In genomic region chr14:103316723-103317122, GRCh38 we compare ENCODE assay signal across 21 cellular contexts.
"Had no signal": no experiment of that assay in that cellular context is flagged by ENCODE, and none has a peak within 500 bp of the region (broad histone marks: within the 10 kb centered on the region; RNA-seq: fewer than 3 reads in every experiment).

No MANE protein-coding gene starts in this region.

- H3K4me1 ChIP-seq: prostate gland, right atrium auricular region, tibial nerve, vagina had no signal

- H3K4me3 ChIP-seq: body of pancreas, dorsolateral prefrontal cortex, lung, prostate gland, right atrium auricular region, tibial nerve, vagina had no signal

- FAIRE-seq: islet of Langerhans had no signal

- H3K27ac ChIP-seq: body of pancreas, dorsolateral prefrontal cortex, prostate gland, right atrium auricular region, tibial nerve, vagina had no signal

- DNase-seq: activated B cell treated with CpG ODN at 0.5 μM for 24 hours; activated CD4-positive, alpha-beta memory T cell treated with anti-CD3 and anti-CD28 coated beads for 36 hours; activated CD4-positive, alpha-beta T cell treated with anti-CD3 and anti-CD28 coated beads for 4 hours; activated CD8-positive, alpha-beta memory T cell treated with anti-CD3 and anti-CD28 coated beads, Interleukin-2, amount 10 ng/mL, durations not matched to agents 7 days and 5 days; activated naive CD4-positive, alpha-beta T cell treated with Interleukin-2 at 50 U/mL for 16 hours; activated naive CD8-positive, alpha-beta T cell treated with anti-CD3 and anti-CD28 coated beads, Interleukin-2, amount 10 ng/mL, durations not matched to agents 7 days and 5 days; body of pancreas; dorsolateral prefrontal cortex; foreskin melanocyte; glutamatergic neuron; hippocampal formation; nephron progenitor cell had no signal

- H3K4me3 Mint-ChIP-seq: activated B cell treated with CpG ODN at 0.5 μM for 24 hours; activated CD4-positive, alpha-beta memory T cell treated with anti-CD3 and anti-CD28 coated beads for 36 hours; activated CD8-positive, alpha-beta memory T cell treated with anti-CD3 and anti-CD28 coated beads, Interleukin-2, amount 10 ng/mL, durations not matched to agents 7 days and 5 days; activated naive CD8-positive, alpha-beta T cell treated with anti-CD3 and anti-CD28 coated beads, Interleukin-2, amount 10 ng/mL, durations not matched to agents 7 days and 5 days; mesothelial cell of epicardium; nephron progenitor cell; stimulated activated naive CD8-positive, alpha-beta T cell treated with anti-CD3 and anti-CD28 coated beads, Interleukin-15, Interleukin-2, amounts not matched to agents 100 ng/mL and 50 ng/mL, for 24 hours; T-helper 1 cell treated with Interleukin-12 subunit alpha and Interleukin-12 subunit beta and Interleukin-4 antibody, amounts not matched to agents 30 μg/mL and 1 μg/mL, for 36 hours had no signal

- ATAC-seq: activated CD8-positive, alpha-beta memory T cell treated with anti-CD3 and anti-CD28 coated beads, Interleukin-2, amount 10 ng/mL, durations not matched to agents 7 days and 5 days; body of pancreas had no signal

- H3K36me3 ChIP-seq: prostate gland, right atrium auricular region, tibial nerve, vagina had no signal

- H3K36me3 Mint-ChIP-seq: activated CD4-positive, alpha-beta memory T cell treated with anti-CD3 and anti-CD28 coated beads for 36 hours; activated CD8-positive, alpha-beta memory T cell treated with anti-CD3 and anti-CD28 coated beads, Interleukin-2, amount 10 ng/mL, durations not matched to agents 7 days and 5 days; activated naive CD8-positive, alpha-beta T cell treated with anti-CD3 and anti-CD28 coated beads, Interleukin-2, amount 10 ng/mL, durations not matched to agents 7 days and 5 days; mesothelial cell of epicardium had no signal

- H3K27me3 ChIP-seq: body of pancreas, dorsolateral prefrontal cortex, right atrium auricular region, vagina had no signal

- H3K9me3 ChIP-seq: body of pancreas, prostate gland, right atrium auricular region, tibial nerve, vagina had no signal

- H3K4me1 Mint-ChIP-seq: mesothelial cell of epicardium had no signal

- H3K9me3 Mint-ChIP-seq: activated B cell treated with CpG ODN at 0.5 μM for 24 hours; activated CD4-positive, alpha-beta memory T cell treated with anti-CD3 and anti-CD28 coated beads for 36 hours; activated naive CD8-positive, alpha-beta T cell treated with anti-CD3 and anti-CD28 coated beads, Interleukin-2, amount 10 ng/mL, durations not matched to agents 7 days and 5 days; mesothelial cell of epicardium; nephron progenitor cell; stimulated activated naive CD8-positive, alpha-beta T cell treated with anti-CD3 and anti-CD28 coated beads, Interleukin-15, Interleukin-2, amounts not matched to agents 100 ng/mL and 50 ng/mL, for 24 hours; T-helper 1 cell treated with Interleukin-12 subunit alpha and Interleukin-12 subunit beta and Interleukin-4 antibody, amounts not matched to agents 30 μg/mL and 1 μg/mL, for 36 hours had no signal

- H3K27ac Mint-ChIP-seq: activated B cell treated with CpG ODN at 0.5 μM for 24 hours; activated CD4-positive, alpha-beta memory T cell treated with anti-CD3 and anti-CD28 coated beads for 36 hours; activated CD8-positive, alpha-beta memory T cell treated with anti-CD3 and anti-CD28 coated beads, Interleukin-2, amount 10 ng/mL, durations not matched to agents 7 days and 5 days; activated naive CD8-positive, alpha-beta T cell treated with anti-CD3 and anti-CD28 coated beads, Interleukin-2, amount 10 ng/mL, durations not matched to agents 7 days and 5 days; mesothelial cell of epicardium; nephron progenitor cell; stimulated activated naive CD8-positive, alpha-beta T cell treated with anti-CD3 and anti-CD28 coated beads, Interleukin-15, Interleukin-2, amounts not matched to agents 100 ng/mL and 50 ng/mL, for 24 hours; T-helper 1 cell treated with Interleukin-12 subunit alpha and Interleukin-12 subunit beta and Interleukin-4 antibody, amounts not matched to agents 30 μg/mL and 1 μg/mL, for 36 hours had no signal
